Comparison of ENCODE assay signal across 20 cellular contexts in the genomic region with DNA sequence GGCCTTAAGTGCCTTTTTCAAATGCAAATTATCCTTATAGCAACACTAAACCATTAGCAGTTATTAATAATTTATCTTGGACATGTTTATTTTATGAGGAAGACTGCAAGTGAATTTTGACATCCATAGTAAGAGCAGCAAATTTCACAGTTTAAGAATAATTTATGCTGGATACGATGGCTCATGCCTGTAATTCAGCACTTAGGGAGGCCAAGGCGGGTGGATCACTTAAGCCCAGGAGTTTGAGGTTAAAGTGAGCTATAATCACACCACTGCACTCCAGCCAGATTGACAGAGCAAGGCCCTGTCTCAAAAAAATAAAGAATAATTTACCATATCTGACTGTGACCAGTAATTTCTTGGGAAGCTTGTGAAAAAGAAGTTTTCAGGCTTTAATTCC.
A peak's percentile ranks its signal among the peaks of the same experiment; 100 is the strongest.
DNase-seq lines count a peak whose midpoint lies in the region; ATAC-seq, FAIRE-seq and TF ChIP-seq lines count a peak whose summit lies in the region.
"Had no signal": no experiment of that assay in that cellular context is flagged by ENCODE, and none has a peak within 500 bp of the region (broad histone marks: within the 10 kb centered on the region; RNA-seq: fewer than 3 reads in every experiment).

No MANE protein-coding gene starts in this region.

- H3K79me2 ChIP-seq in PC-3 (ENCODE audit: low read length) (no peaks in the 10 kb centered on the region), endothelial cell of umbilical vein (ENCODE audit: control insufficient read depth, insufficient read depth, low read length) (no peaks in the 10 kb centered on the region), osteoblast (ENCODE audit: insufficient read depth, low read length) (no peaks in the 10 kb centered on the region)

- H3K27me3 ChIP-seq in PC-3 (ENCODE audit: low read length) (no peaks in the 10 kb centered on the region), endothelial cell of umbilical vein (ENCODE audit: control insufficient read depth in 2 of 2, insufficient read depth in 2 of 2, low read length in 2 of 2) (no peaks in the 10 kb centered on the region), osteoblast (ENCODE audit: insufficient read depth, low read length) (no peaks in the 10 kb centered on the region)
- H3K27me3 ChIP-seq: MG63, tibial nerve had no signal

- no peak overlapping the region for H2AFZ ChIP-seq in PC-3 (ENCODE audit: low read length)
- peak overlapping the region; percentile 27 for H2AFZ ChIP-seq in endothelial cell of umbilical vein (ENCODE audit: low read depth, low read length)
- H2AFZ ChIP-seq in osteoblast (ENCODE audit: low read length) = no peak overlapping the region

- H3K9ac ChIP-seq in PC-3 (ENCODE audit: low read length) (no peak overlapping the region), endothelial cell of umbilical vein (replicated peaks; ENCODE audit: extremely low read depth, insufficient read depth, low read length) (no peak overlapping the region)

- no peak overlapping the region for H3K4me3 ChIP-seq in PC-3 (ENCODE audit: low read length)
- H3K4me3 ChIP-seq in endothelial cell of umbilical vein (replicated peaks in 1 of 3; ENCODE audit: insufficient read depth in 1 of 3, low read depth in 1 of 3, low read length in 3 of 3) = no peak overlapping the region
- no peak overlapping the region for H3K4me3 ChIP-seq in osteoblast (ENCODE audit: insufficient read depth, low read length)
- H3K4me3 ChIP-seq: left ventricle myocardium inferior, MG63, tibial nerve had no signal

- H3K4me2 ChIP-seq in PC-3 (ENCODE audit: low read length) (peak overlapping the region; percentile 18), endothelial cell of umbilical vein (ENCODE audit: insufficient read depth, low read length) (no peak overlapping the region), osteoblast (ENCODE audit: insufficient read depth, low read length) (no peak overlapping the region)

- no peaks in the 10 kb centered on the region for H4K20me1 ChIP-seq in PC-3 (ENCODE audit: low read length)
- no peaks in the 10 kb centered on the region for H4K20me1 ChIP-seq in endothelial cell of umbilical vein (replicated peaks; ENCODE audit: control insufficient read depth, extremely low read depth, insufficient read depth, low read length)
- H4K20me1 ChIP-seq in osteoblast (ENCODE audit: insufficient read depth, low read length) = no peaks in the 10 kb centered on the region

- BruUV-seq in PC-3 (replicated peaks; lab: Mats Ljungman, UMichigan) (no TSS peak), endothelial cell of umbilical vein (replicated peaks; lab: Mats Ljungman, UMichigan) (no TSS peak)

- no peak for ATAC-seq in PC-3
- ATAC-seq: activated T-cell treated with anti-CD3 and anti-CD28 coated beads, Interleukin-2, amount 50 U/mL, for 4 hours; sciatic nerve had no signal

- FAIRE-seq in endothelial cell of umbilical vein (lab: Jason Lieb, UNC) = no peak
- no peak for FAIRE-seq in D721Med (lab: Jason Lieb, UNC)

- H3K27ac ChIP-seq in PC-3 (ENCODE audit: low read length) (peak overlapping the region; percentile 46), endothelial cell of umbilical vein (ENCODE audit: insufficient read depth, low read depth, low read length) (peak overlapping the region; percentile 11), osteoblast (ENCODE audit: low read depth, low read length) (peak overlapping the region; percentile 31)
- H3K27ac ChIP-seq: left ventricle myocardium inferior, tibial nerve, VCaP had no signal

- H3F3A ChIP-seq in PC-3 (ENCODE audit: low read length, unreplicated experiment) = no peaks in the 10 kb centered on the region

- H3K36me3 ChIP-seq in PC-3 (ENCODE audit: low read depth, low read length) (no peaks in the 10 kb centered on the region), endothelial cell of umbilical vein (ENCODE audit: control insufficient read depth in 2 of 2, extremely low read depth in 1 of 2, insufficient read depth in 2 of 2, low read length in 2 of 2) (no peaks in the 10 kb centered on the region), osteoblast (ENCODE audit: insufficient read depth, low read length) (no peaks in the 10 kb centered on the region)
- H3K36me3 ChIP-seq: left ventricle myocardium inferior, MG63, tibial nerve had no signal

- H3K9me3 ChIP-seq in PC-3 (ENCODE audit: low read length) (no peaks in the 10 kb centered on the region), endothelial cell of umbilical vein (replicated peaks; ENCODE audit: control insufficient read depth, insufficient read depth, low read length) (no peaks in the 10 kb centered on the region), osteoblast (ENCODE audit: low read depth, low read length) (no peaks in the 10 kb centered on the region)
- H3K9me3 ChIP-seq: MG63, tibial nerve had no signal

- no peaks in the 10 kb centered on the region for H3K9me1 ChIP-seq in endothelial cell of umbilical vein (replicated peaks; ENCODE audit: control insufficient read depth, extremely low read depth, insufficient read depth, low read length)

- POLR2A ChIA-PET in PC-3 (lab: Charles Lee; ENCODE audit: unreplicated experiment) = no interaction called here
- POLR2A ChIA-PET in endothelial cell of umbilical vein (lab: Charles Lee) = no interaction called here

- DNase-seq in DMS 273 treated with DMSO at 0.1 percent for 48 hours (lab: John Stamatoyannopoulos, UW) (peak; percentile 66), PC-3 (no peak), endothelial cell of umbilical vein (ENCODE audit: low read depth, low spot score) (no peak), osteoblast (ENCODE audit: insufficient read length, low spot score, missing footprints) (no peak), HUDEP-2 (lab: John Stamatoyannopoulos, UW; ENCODE audit: unreplicated experiment in 76 of 76) (no peak), D721Med (ENCODE audit: insufficient read length, low spot score) (no peak), GM13977 (ENCODE audit: low spot score) (no peak), inferior parietal cortex (ENCODE audit: extremely low spot score) (no peak)
- DNase-seq: activated CD4-positive, alpha-beta T cell treated with anti-CD3 and anti-CD28 coated beads, Interleukin-2, amount 10 ng/mL, durations not matched to agents 24 days and 14 days; activated naive CD4-positive, alpha-beta T cell treated with Interleukin-2 at 50 U/mL for 16 hours; activated T-cell treated with anti-CD3 and anti-CD28 coated beads, Interleukin-2, amount 50 U/mL, for 4 hours; amniotic stem cell; central memory CD4-positive, alpha-beta T cell; left ventricle myocardium inferior; NCI-H1436 treated with DMSO at 0.1 percent for 48 hours; stimulated activated CD8-positive, alpha-beta memory T cell treated with anti-CD3 and anti-CD28 coated beads, Interleukin-4, amount 100 ng/mL, for 48 hours had no signal

- H3K9me2 ChIP-seq in PC-3 (replicated peaks; ENCODE audit: low read length) = no peaks in the 10 kb centered on the region

- H3K4me1 ChIP-seq in PC-3 (ENCODE audit: insufficient read depth, low read length) = peaks cover 49% of the 10 kb centered on the region
- H3K4me1 ChIP-seq in endothelial cell of umbilical vein (ENCODE audit: control insufficient read depth, extremely low read depth, insufficient read depth, low read length) = peaks cover 6% of the 10 kb centered on the region
- peaks cover 37% of the 10 kb centered on the region for H3K4me1 ChIP-seq in osteoblast (ENCODE audit: insufficient read depth, low read length)
- H3K4me1 ChIP-seq: left ventricle myocardium inferior, tibial nerve had no signal

- no peak for TF ChIP-seq POLR2A in endothelial cell of umbilical vein (IDR thresholded peaks at IDR 0.05; ENCODE audit: low read depth, low read length)

- intact Hi-C loops in PC-3 (cut with micrococcal nuclease) (no loop called here), endothelial cell of umbilical vein (cut with micrococcal nuclease) (no loop called here)

- TF ChIP-seq CTCF in PC-3 (conservative IDR thresholded peaks at IDR 0.05; ENCODE audit: low read depth, low read length) (no peak), endothelial cell of umbilical vein (IDR thresholded peaks at IDR 0.05; ENCODE audit: extremely low read depth in 1 of 2, insufficient read depth in 1 of 2, low read depth in 1 of 2, low read length in 2 of 2) (no peak), osteoblast (IDR thresholded peaks at IDR 0.05; ENCODE audit: extremely low read depth, low read depth, low read length) (no peak), D721Med (IDR thresholded peaks at IDR 0.05; ENCODE audit: insufficient read depth, missing control alignments) (no peak), GM13977 (IDR thresholded peaks at IDR 0.05; ENCODE audit: extremely low read depth, insufficient read depth, missing control alignments) (no peak)

- in situ Hi-C loops in GM13977 (cut with MboI; ENCODE audit: low pct_unique_long_range_greater_than_20kb, low sequenced_read_pairs, unreplicated experiment) = no loop called here

- CTCF ChIA-PET in PC-3 (lab: Charles Lee) (no interaction called here), endothelial cell of umbilical vein (lab: Charles Lee) (no interaction called here)

- dilution Hi-C loops in endothelial cell of umbilical vein (cut with MboI; ENCODE audit: extremely low pct_ligation_motif_present, low sequenced_read_pairs) = no loop called here

TF ChIP-seq in endothelial cell of umbilical vein, 7 proteins besides CTCF, POLR2A, EP300 and RAD21:
- TF ChIP-seq MYC (IDR thresholded peaks at IDR 0.05; ENCODE audit: low read depth, low read length) (no peak), FOS (IDR thresholded peaks at IDR 0.05; ENCODE audit: borderline replicate concordance, insufficient read depth, low read length) (no peak), GATA2 (IDR thresholded peaks at IDR 0.05; ENCODE audit: insufficient read depth, insufficient read length, low read depth, low read length) (no peak), POLR2AphosphoS5 (IDR thresholded peaks at IDR 0.05; ENCODE audit: insufficient read depth, low read depth, low read length) (no peak)
- TF ChIP-seq, protein P1, sequence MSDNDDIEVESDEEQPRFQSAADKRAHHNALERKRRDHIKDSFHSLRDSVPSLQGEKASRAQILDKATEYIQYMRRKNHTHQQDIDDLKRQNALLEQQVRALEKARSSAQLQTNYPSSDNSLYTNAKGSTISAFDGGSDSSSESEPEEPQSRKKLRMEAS (IDR thresholded peaks at IDR 0.05; ENCODE audit: insufficient read depth, insufficient read length) = no peak
